Comparison of ENCODE assay signal across 9 cellular contexts in the genomic region with DNA sequence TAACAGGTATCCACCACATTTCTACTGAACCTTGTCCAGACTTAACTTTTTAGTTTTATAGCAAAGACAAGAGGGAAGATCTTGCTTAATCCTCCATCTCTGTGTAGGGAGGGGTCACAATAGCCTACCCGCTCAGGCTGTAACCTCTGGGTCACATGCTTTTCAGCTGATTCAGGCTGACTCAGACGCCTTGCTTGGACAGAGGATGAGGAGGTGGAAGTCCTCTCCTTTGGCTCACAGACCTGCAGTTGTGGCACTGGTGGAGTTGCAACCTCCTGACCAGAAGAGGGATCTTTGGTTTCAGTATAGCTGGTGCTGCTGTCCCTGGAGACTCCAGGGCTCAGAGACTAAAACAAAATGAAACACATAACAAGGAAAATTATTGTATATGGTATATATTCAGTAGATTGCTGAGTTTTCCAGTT. TPM values are rescaled to one million over a fixed set of nuclear protein-coding genes. Genes with fewer than 3 reads are reported as not detected.
DNase-seq lines count a peak whose midpoint lies in the region; ATAC-seq and TF ChIP-seq lines count a peak whose summit lies in the region.
"Had no signal": no experiment of that assay in that cellular context is flagged by ENCODE, and none has a peak within 500 bp of the region (broad histone marks: within the 10 kb centered on the region; RNA-seq: fewer than 3 reads in every experiment).

No MANE protein-coding gene starts in this region.

- H4K20me1 ChIP-seq in GM23338 (replicated peaks; ENCODE audit: insufficient read depth): peaks cover 28% of the 10 kb centered on the region

- H3K4me1 ChIP-seq in CD8-positive, alpha-beta memory T cell (ENCODE audit: insufficient read depth, low read length): peaks cover 7% of the 10 kb centered on the region
- H3K4me1 ChIP-seq in RWPE2 (ENCODE audit: insufficient read depth, poor library complexity, severe bottlenecking): peaks cover 30% of the 10 kb centered on the region
- H3K4me1 ChIP-seq in gastroesophageal sphincter: peaks cover 0 to 43% (median 6%) of the 10 kb centered on the region in 3 donors
- H3K4me1 ChIP-seq in GM23338 (ENCODE audit: insufficient read depth): no peaks in the 10 kb centered on the region
- no peaks in the 10 kb centered on the region for H3K4me1 ChIP-seq in HAP-1

- peaks cover 76% of the 10 kb centered on the region for H3K36me3 ChIP-seq in CD8-positive, alpha-beta memory T cell (ENCODE audit: insufficient read depth, low read length)
- peaks cover 100% of the 10 kb centered on the region for H3K36me3 ChIP-seq in RWPE2 (ENCODE audit: low read depth)
- H3K36me3 ChIP-seq in gastroesophageal sphincter: peaks cover 13 to 97% of the 10 kb centered on the region in 2 donors
- H3K36me3 ChIP-seq in GM23338 (ENCODE audit: insufficient read depth): peaks cover 77% of the 10 kb centered on the region
- peaks cover 86% of the 10 kb centered on the region for H3K36me3 ChIP-seq in HAP-1 (replicated peaks)

- no peak overlapping the region for H2AFZ ChIP-seq in GM23338

- peaks cover 40% of the 10 kb centered on the region for H3F3A ChIP-seq in GM23338 (replicated peaks; ENCODE audit: low read depth)

- no peaks in the 10 kb centered on the region for H3K27me3 Mint-ChIP-seq in CD8-positive, alpha-beta memory T cell
- H3K27me3 Mint-ChIP-seq in GM23338 (ENCODE audit: insufficient read depth, low read depth, poor library complexity): peaks cover 2% of the 10 kb centered on the region

- TF ChIP-seq CTCF in RWPE2 (IDR thresholded peaks at IDR 0.05; ENCODE audit: poor library complexity, severe bottlenecking) (peak; percentile 30), gastroesophageal sphincter (IDR thresholded peaks at IDR 0.05) (no peak), GM23338 (conservative IDR thresholded peaks at IDR 0.05; ENCODE audit: low read depth in 2 of 2) (no peak)

- H3K27me3 ChIP-seq in CD8-positive, alpha-beta memory T cell (ENCODE audit: insufficient read depth, low read length, poor library complexity, severe bottlenecking): no peaks in the 10 kb centered on the region
- H3K27me3 ChIP-seq in RWPE2 (ENCODE audit: insufficient read depth, poor library complexity, severe bottlenecking): no peaks in the 10 kb centered on the region
- H3K27me3 ChIP-seq in gastroesophageal sphincter: no peaks in the 10 kb centered on the region
- H3K27me3 ChIP-seq in GM23338 (ENCODE audit: insufficient read depth): no peaks in the 10 kb centered on the region
- H3K27me3 ChIP-seq in HAP-1 (ENCODE audit: low read depth): no peaks in the 10 kb centered on the region

- H3K36me3 Mint-ChIP-seq in CD8-positive, alpha-beta memory T cell: peaks cover 3 to 88% (median 28%) of the 10 kb centered on the region in 3 donors
- peaks cover 89% of the 10 kb centered on the region for H3K36me3 Mint-ChIP-seq in GM23338 (ENCODE audit: low read depth)

- H3K9me2 ChIP-seq in GM23338 (ENCODE audit: insufficient read depth): no peaks in the 10 kb centered on the region

- no peaks in the 10 kb centered on the region for H3K9me3 Mint-ChIP-seq in CD8-positive, alpha-beta memory T cell
- H3K9me3 Mint-ChIP-seq in GM23338: no peaks in the 10 kb centered on the region
- H3K9me3 Mint-ChIP-seq: natural killer cell had no signal

- TF ChIP-seq POLR2A in gastroesophageal sphincter (IDR thresholded peaks at IDR 0.05): no peak

- in situ Hi-C loops in HAP-1 (cut with MboI; ENCODE audit: low sequenced_read_pairs): no loop called here

- peak; percentile 98 for ATAC-seq in RWPE2 (ENCODE audit: low read depth)
- peak; percentile 98 for ATAC-seq in gastroesophageal sphincter
- ATAC-seq in GM23338: no peak

- no peak overlapping the region for H3K4me2 ChIP-seq in GM23338

- H3K9me3 ChIP-seq in CD8-positive, alpha-beta memory T cell (ENCODE audit: low read length): no peaks in the 10 kb centered on the region
- no peaks in the 10 kb centered on the region for H3K9me3 ChIP-seq in RWPE2 (ENCODE audit: severe bottlenecking)
- H3K9me3 ChIP-seq in gastroesophageal sphincter: no peaks in the 10 kb centered on the region
- H3K9me3 ChIP-seq in HAP-1: no peaks in the 10 kb centered on the region

- CTCF ChIA-PET in CD8-positive, alpha-beta memory T cell (lab: Charles Lee): interaction anchor here (3.4 to 4.7 kb wide), 3 partner anchors 11 to 16 kb away, joined by 11 to 35 read pairs (median 34); a partner anchor contains a TSS

- peaks cover 24% of the 10 kb centered on the region for H3K79me2 ChIP-seq in GM23338 (replicated peaks; ENCODE audit: insufficient read depth)

- POLR2A ChIA-PET in CD8-positive, alpha-beta memory T cell (lab: Charles Lee): no interaction called here

- H3K4me3 Mint-ChIP-seq in CD8-positive, alpha-beta memory T cell: no peak overlapping the region
- H3K4me3 Mint-ChIP-seq in GM23338: no peak overlapping the region
- H3K4me3 Mint-ChIP-seq: natural killer cell had no signal

- TF ChIP-seq EP300 in gastroesophageal sphincter (IDR thresholded peaks at IDR 0.05): no peak

- H3K4me3 ChIP-seq in CD8-positive, alpha-beta memory T cell (ENCODE audit: low read length): no peak overlapping the region
- H3K4me3 ChIP-seq in RWPE2 (ENCODE audit: severe bottlenecking) (no peak overlapping the region), gastroesophageal sphincter (no peak overlapping the region), GM23338 (no peak overlapping the region), HAP-1 (no peak overlapping the region)

- H3K4me1 Mint-ChIP-seq in CD8-positive, alpha-beta memory T cell: peaks cover 2 to 8% (median 7%) of the 10 kb centered on the region in 3 donors
- no peaks in the 10 kb centered on the region for H3K4me1 Mint-ChIP-seq in GM23338

- no peak overlapping the region for H3K27ac Mint-ChIP-seq in CD8-positive, alpha-beta memory T cell
- no peak overlapping the region for H3K27ac Mint-ChIP-seq in GM23338

- DNase-seq in CD8-positive, alpha-beta memory T cell: no peak
- DNase-seq in RWPE2 (ENCODE audit: low spot score) (no peak), posterior vena cava (ENCODE audit: low spot score) (peak; percentile 90), HUDEP-2 (lab: John Stamatoyannopoulos, UW; ENCODE audit: unreplicated experiment in 76 of 76) (no peak), GM23338 (ENCODE audit: low spot score) (no peak), middle frontal gyrus (ENCODE audit: extremely low spot score, low spot score) (no peak), HAP-1 (ENCODE audit: low spot score in 2 of 2) (no peak)
- DNase-seq: natural killer cell had no signal

- intact Hi-C loops in posterior vena cava (cut with DNase I): no loop called here

- peak overlapping the region; percentile 40 for H3K27ac ChIP-seq in CD8-positive, alpha-beta memory T cell (ENCODE audit: low read depth, low read length)
- H3K27ac ChIP-seq in RWPE2 (ENCODE audit: poor library complexity, severe bottlenecking) (peak overlapping the region; percentile 81), gastroesophageal sphincter (peak overlapping the region; percentile 51 to 66 (median 56)), GM23338 (ENCODE audit: low read depth) (no peak overlapping the region; the same call in 1 of the 2 replicates)

- 6 to 13% methylated on average over 2 of the region's 2 CpGs for WGBS in gastroesophageal sphincter (ENCODE audit: low coverage in 1 of 2), 2 donors

TF ChIP-seq in GM23338, 12 proteins besides CTCF, POLR2A, EP300 and RAD21:
- no peak for TF ChIP-seq EZH2phosphoT487 (IDR thresholded peaks at IDR 0.05; ENCODE audit: unreplicated experiment)

RNA-seq across cellular contexts. Expression of a gene that starts 16.2 kb away (rescaled TPM):
- total RNA-seq in CD8-positive, alpha-beta memory T cell: 100 to 1,000 TPM; 195 to 198 TPM
- polyA plus RNA-seq in CD8-positive, alpha-beta memory T cell: 15.1 TPM
- total RNA-seq in gastroesophageal sphincter: 100 to 1,000 TPM in 1 of 4 donors, 10 to 100 TPM in 3; 55.7 to 121 (median 91.8) TPM
- 100 to 1,000 TPM in 1 of 2 donors, 10 to 100 TPM in 1; 85.9 to 112 TPM for total RNA-seq in posterior vena cava
- total RNA-seq in GM23338 (2014; rRNA removed; shearing (Covaris generic)): 169 and 172 TPM in 2 replicates
- 73.6 and 76.1 TPM in 2 replicates for polyA plus RNA-seq in GM23338 (2016; fragmentation: Nextera tagmentation; extraction: Ambion mirVana)

RNA-seq across cellular contexts. Expression of a gene that starts 16.6 kb away (rescaled TPM):
- 10 to 100 TPM; 52.5 to 55.6 TPM for total RNA-seq in CD8-positive, alpha-beta memory T cell
- 112 TPM for polyA plus RNA-seq in CD8-positive, alpha-beta memory T cell
- total RNA-seq in gastroesophageal sphincter: 10 to 100 TPM; 31.3 to 38.2 (median 33.4) TPM
- 10 to 100 TPM; 35.2 to 38.7 TPM for total RNA-seq in posterior vena cava
- total RNA-seq in GM23338 (2014; rRNA removed; shearing (Covaris generic)): 49.4 and 57.4 TPM in 2 replicates
- 114 and 118 TPM in 2 replicates for polyA plus RNA-seq in GM23338 (2016; fragmentation: Nextera tagmentation; extraction: Ambion mirVana)

RNA-seq across cellular contexts. Expression of a gene that starts 21.4 kb away (rescaled TPM):
- total RNA-seq in CD8-positive, alpha-beta memory T cell: under 1 TPM; 0.82 to 0.88 TPM
- 0.36 TPM for polyA plus RNA-seq in CD8-positive, alpha-beta memory T cell
- 1 to 10 TPM; 1.5 to 3.6 (median 2.6) TPM for total RNA-seq in gastroesophageal sphincter
- total RNA-seq in posterior vena cava: 1 to 10 TPM; 1.8 to 2.9 TPM
- 16.9 and 17.8 TPM in 2 replicates for total RNA-seq in GM23338 (2014; rRNA removed; shearing (Covaris generic))
- polyA plus RNA-seq in GM23338 (2016; fragmentation: Nextera tagmentation; extraction: Ambion mirVana): 4.4 and 6.2 TPM in 2 replicates

RNA-seq across cellular contexts. Expression of a gene that starts 26.1 kb away (rescaled TPM):
- not detected for total RNA-seq in CD8-positive, alpha-beta memory T cell
- polyA plus RNA-seq in CD8-positive, alpha-beta memory T cell: not detected
- total RNA-seq in gastroesophageal sphincter (under 1 TPM in 2 of 4 donors, not detected in 2; 0.13 to 0.31 TPM), posterior vena cava (not detected)
- not detected in 2 replicates for total RNA-seq in GM23338 (2014; rRNA removed; shearing (Covaris generic))
- polyA plus RNA-seq in GM23338 (2016; fragmentation: Nextera tagmentation; extraction: Ambion mirVana): not detected in 2 replicates
- total RNA-seq: natural killer cell had no signal

RNA-seq across cellular contexts. Expression of a gene that starts 36.7 kb away (rescaled TPM):
- total RNA-seq in CD8-positive, alpha-beta memory T cell: not detected
- polyA plus RNA-seq in CD8-positive, alpha-beta memory T cell: not detected
- total RNA-seq in gastroesophageal sphincter: under 1 TPM in 1 of 4 donors, not detected in 3; 0.27 TPM
- not detected for total RNA-seq in posterior vena cava
- total RNA-seq in GM23338 (2014; rRNA removed; shearing (Covaris generic)): 0.07 and 0.19 TPM in 2 replicates
- polyA plus RNA-seq in GM23338 (2016; fragmentation: Nextera tagmentation; extraction: Ambion mirVana): not detected in 2 replicates
- total RNA-seq: natural killer cell had no signal
